8 cellular contexts compared by ENCODE assay signal in genomic region chr2:98607104-98607503, GRCh38. TPM values are rescaled to one million over a fixed set of nuclear protein-coding genes. Genes with fewer than 3 reads are reported as not detected.
DNase-seq lines count a peak whose midpoint lies in the region; ATAC-seq, FAIRE-seq and TF ChIP-seq lines count a peak whose summit lies in the region.

No MANE protein-coding gene starts in this region.

- no peak overlapping the region for H2AFZ ChIP-seq in H1 (ENCODE audit: low read length)

- H3K4me3 ChIP-seq in NT2/D1 (ENCODE audit: insufficient read length, low read depth) (peak overlapping the region; percentile 96), H1 (ENCODE audit: extremely low read depth in 1 of 4, insufficient read depth in 2 of 4, low read depth in 3 of 4, low read length in 4 of 4) (peak overlapping the region; percentile 69 to 87 (median 80)), Peyer's patch (peak overlapping the region in 2 of 4 donors; percentile 84 to 85)

- H3K27me3 ChIP-seq in NT2/D1 (ENCODE audit: insufficient read depth, insufficient read length) (no peaks in the 10 kb centered on the region), H1 (replicated peaks in 1 of 4; ENCODE audit: control insufficient read depth in 3 of 4, extremely low read depth in 1 of 4, insufficient read depth in 3 of 4, low read length in 3 of 4) (no peaks in the 10 kb centered on the region), Peyer's patch (no peaks in the 10 kb centered on the region)

- peak overlapping the region; percentile 11 for H3K9ac ChIP-seq in NT2/D1 (ENCODE audit: insufficient read length, low read depth)
- H3K9ac ChIP-seq in H1 (replicated peaks in 1 of 4; ENCODE audit: extremely low read depth in 1 of 4, low read depth in 3 of 4, low read length in 3 of 4), result peak overlapping the region in 2 of 4 experiments; percentile 82 to 89; a peak in 2 of 7 replicates

- H2BK20ac ChIP-seq in H1 (ENCODE audit: low read length), result no peak overlapping the region

- TF ChIP-seq POLR2A in H1 (IDR thresholded peaks at IDR 0.05; ENCODE audit: control extremely low read depth in 1 of 2, low read depth in 2 of 2, low read length in 2 of 2), result no peak
- no peak for TF ChIP-seq POLR2A in Peyer's patch (IDR thresholded peaks at IDR 0.05)

- H3K18ac ChIP-seq in H1 (ENCODE audit: extremely low read depth, low read length), result no peak overlapping the region

- H3K27ac Mint-ChIP-seq in Calu3 (ENCODE audit: unreplicated experiment) (peak overlapping the region; percentile 42), osteocyte (ENCODE audit: unreplicated experiment) (peak overlapping the region; percentile 56)

- no peak overlapping the region for H2BK15ac ChIP-seq in H1 (ENCODE audit: low read length)

- CTCF ChIA-PET in Calu3 (lab: Charles Lee) (no interaction called here), H1 (lab: Charles Lee; ENCODE audit: partially characterized antibody) (interaction anchor here (0.6 to 2.2 kb wide), 3 partner anchors 21 to 1735 kb away, joined by 3 to 10 read pairs (median 4); no protein-coding TSS in a partner anchor)

- no peak for TF ChIP-seq RAD21 in H1 (IDR thresholded peaks at IDR 0.05 in 1 of 2, conservative IDR thresholded peaks at IDR 0.05 in 1 of 2; ENCODE audit: low read depth in 2 of 2, low read length in 2 of 2)

- no peaks in the 10 kb centered on the region for H3K9me3 Mint-ChIP-seq in Calu3 (ENCODE audit: low read depth, unreplicated experiment)
- H3K9me3 Mint-ChIP-seq in osteocyte (ENCODE audit: unreplicated experiment), result no peaks in the 10 kb centered on the region

- H3K27me3 Mint-ChIP-seq in Calu3 (ENCODE audit: unreplicated experiment) (no peaks in the 10 kb centered on the region), osteocyte (ENCODE audit: unreplicated experiment) (no peaks in the 10 kb centered on the region)

- POLR2A ChIA-PET in H1 (lab: Charles Lee; ENCODE audit: partially characterized antibody), result no interaction called here

- peaks cover 17 to 47% of the 10 kb centered on the region in 2 experiments for H3K79me2 ChIP-seq in H1 (ENCODE audit: control insufficient read depth in 1 of 2, insufficient read depth in 2 of 2, low read length in 2 of 2)

- no peak for ATAC-seq in HG02981 (IDR thresholded peaks at IDR 0.05; ENCODE audit: unreplicated experiment)

- H4K8ac ChIP-seq in H1 (ENCODE audit: extremely low read depth, insufficient read depth, low read length), result no peak overlapping the region

- peaks cover 7% of the 10 kb centered on the region; the same call in 1 of the 2 replicates for H3K79me1 ChIP-seq in H1 (ENCODE audit: low read depth, low read length)

- no peak overlapping the region for H2BK5ac ChIP-seq in H1 (ENCODE audit: low read depth, low read length)

- H3K56ac ChIP-seq in H1 (replicated peaks; ENCODE audit: insufficient read length, low read depth, low read length), result no peak overlapping the region

- H2BK12ac ChIP-seq in H1 (ENCODE audit: low read depth, low read length), result no peak overlapping the region

- intact Hi-C loops in Calu3 (cut with micrococcal nuclease; ENCODE audit: unreplicated experiment), result no loop called here

- H3K4me2 ChIP-seq in H1 (ENCODE audit: insufficient read depth in 1 of 2, low read depth in 2 of 2, low read length in 2 of 2), result peak overlapping the region; percentile 87 to 98

- H2AK5ac ChIP-seq in H1 (ENCODE audit: low read depth, low read length), result no peak overlapping the region

- H4K91ac ChIP-seq in H1 (replicated peaks; ENCODE audit: insufficient read length, low read length), result no peak overlapping the region

- H3K9me3 ChIP-seq in NT2/D1 (ENCODE audit: insufficient read depth, low read length) (no peaks in the 10 kb centered on the region), H1 (ENCODE audit: insufficient read depth in 2 of 2, low read depth in 1 of 2, low read length in 1 of 2) (no peaks in the 10 kb centered on the region), Peyer's patch (no peaks in the 10 kb centered on the region)

- no peak for TF ChIP-seq CTCF in Calu3 (IDR thresholded peaks at IDR 0.05; ENCODE audit: unreplicated experiment)
- no peak for TF ChIP-seq CTCF in H1 (IDR thresholded peaks at IDR 0.05; ENCODE audit: control extremely low read depth in 1 of 3, insufficient read depth in 1 of 3, low read depth in 1 of 3, low read length in 3 of 3)
- TF ChIP-seq CTCF in osteocyte (IDR thresholded peaks at IDR 0.05), result no peak
- no peak for TF ChIP-seq CTCF in Peyer's patch (IDR thresholded peaks at IDR 0.05)

- no peak overlapping the region for H4K5ac ChIP-seq in H1 (ENCODE audit: insufficient read length, low read depth, low read length)

- no peak overlapping the region for H3K14ac ChIP-seq in H1 (ENCODE audit: insufficient read length)

- no peak for TF ChIP-seq EP300 in H1 (IDR thresholded peaks at IDR 0.05; ENCODE audit: borderline replicate concordance in 1 of 2, low read depth in 2 of 2, low read length in 2 of 2)

- no peak for FAIRE-seq in H1 (lab: Jason Lieb, UNC)

- H2BK120ac ChIP-seq in H1 (replicated peaks; ENCODE audit: low read depth, low read length), result no peak overlapping the region

- H3K36me3 Mint-ChIP-seq in Calu3 (ENCODE audit: insufficient read depth, unreplicated experiment) (peaks cover 57% of the 10 kb centered on the region), osteocyte (ENCODE audit: unreplicated experiment) (peaks cover 25% of the 10 kb centered on the region)

- H3K23me2 ChIP-seq in H1 (ENCODE audit: low read depth, low read length), result peaks cover 8% of the 10 kb centered on the region

- H3K4me1 ChIP-seq in NT2/D1 (ENCODE audit: insufficient read depth, insufficient read length), result peaks cover 4% of the 10 kb centered on the region
- H3K4me1 ChIP-seq in H1 (replicated peaks in 1 of 4; ENCODE audit: control insufficient read depth in 3 of 4, insufficient read depth in 4 of 4, low read length in 3 of 4), result peaks cover 0 to 10% (median 4%) of the 10 kb centered on the region in 4 experiments; a peak in 2 of 7 replicates
- peaks cover 4 to 54% (median 22%) of the 10 kb centered on the region in 4 donors for H3K4me1 ChIP-seq in Peyer's patch

- no TSS peak for BruUV-seq in Calu3 (replicated peaks; lab: Mats Ljungman, UMichigan)

- peak overlapping the region; percentile 96 for H3K4me3 Mint-ChIP-seq in Calu3 (ENCODE audit: low read depth, unreplicated experiment)
- peak overlapping the region; percentile 92 for H3K4me3 Mint-ChIP-seq in osteocyte (ENCODE audit: unreplicated experiment)

- H3K27ac ChIP-seq in H1 (ENCODE audit: low read depth, low read length) (no peak overlapping the region), Peyer's patch (no peak overlapping the region)

- no peak overlapping the region for H3K23ac ChIP-seq in H1 (ENCODE audit: insufficient read length)

- no peak overlapping the region for H3K4ac ChIP-seq in H1 (replicated peaks; ENCODE audit: insufficient read length, low read depth, low read length)

- H3K4me1 Mint-ChIP-seq in Calu3 (ENCODE audit: low read depth, unreplicated experiment), result peaks cover 23% of the 10 kb centered on the region
- H3K4me1 Mint-ChIP-seq in osteocyte (ENCODE audit: unreplicated experiment), result peaks cover 52% of the 10 kb centered on the region

- H3K36me3 ChIP-seq in NT2/D1 (ENCODE audit: insufficient read depth, insufficient read length, low read length), result peaks cover 52% of the 10 kb centered on the region
- H3K36me3 ChIP-seq in H1 (ENCODE audit: control insufficient read depth in 2 of 4, insufficient read depth in 4 of 4, low read length in 3 of 4), result peaks cover 0 to 29% (median 4%) of the 10 kb centered on the region in 4 experiments; a peak in 7 of 8 replicates
- peaks cover 0 to 35% (median 0%) of the 10 kb centered on the region in 3 donors for H3K36me3 ChIP-seq in Peyer's patch

- DNase-seq in Calu3, result no peak
- DNase-seq in NT2/D1 (ENCODE audit: low read depth, low spot score), result no peak
- DNase-seq in H1 (ENCODE audit: low read depth in 1 of 2, low spot score in 2 of 2), result no peak
- no peak for DNase-seq in osteocyte (ENCODE audit: extremely low spot score, unreplicated experiment)
- DNase-seq in Peyer's patch, result no peak
- DNase-seq in DMS114 treated with DMSO at 0.1 percent for 48 hours (lab: John Stamatoyannopoulos, UW; ENCODE audit: unreplicated experiment), result no peak
- no peak for DNase-seq in cerebellum (ENCODE audit: low spot score)

- 82% methylated on average over 6 of the region's 6 CpGs; no CpG with 5 or more reads in 1 of the 2 experiments for WGBS in H1 (ENCODE audit: extremely low coverage in 1 of 2, insufficient coverage in 1 of 2, insufficient read length in 1 of 2, insufficient replicate concordance in 2 of 2, low coverage in 1 of 2, low lambda C conversion rate in 2 of 2, missing lambda C conversion rate in 1 of 2), 2 experiments

- H4K20me1 ChIP-seq in H1 (replicated peaks in 1 of 2; ENCODE audit: control insufficient read depth in 1 of 2, insufficient read depth in 2 of 2, low read length in 2 of 2), result peaks cover 0 to 7% of the 10 kb centered on the region in 2 experiments

TF ChIP-seq in H1, 55 proteins besides CTCF, POLR2A, EP300 and RAD21 (continues in another document):
- TF ChIP-seq SP2 (IDR thresholded peaks at IDR 0.05; ENCODE audit: low read length), result no peak
- TF ChIP-seq EGR1 (IDR thresholded peaks at IDR 0.05; ENCODE audit: borderline replicate concordance, low read depth, low read length), result no peak

RNA-seq across cellular contexts. Expression of gene COA5, which starts 1.2 kb away (rescaled TPM):
- total RNA-seq in Calu3 (2022), result 24.9 and 27.8 TPM in 2 replicates
- 22.1 and 24.7 TPM in 2 replicates for total RNA-seq in H1 (2021; fragmentation: NEBNext Ultra II Directional; extraction: Animal tissue kit (Norgen Biotek cat#: 25700))
- 19.4 and 20.3 TPM in 2 replicates for polyA plus RNA-seq in H1 (2011; rRNA removed)
- 40.1 TPM for polyA plus RNA-seq in H1 (2011; cell fraction: cytosol; rRNA removed)
- polyA plus RNA-seq in H1 (2011; cell fraction: nucleus; rRNA removed), result 13.6 TPM
- polyA plus RNA-seq in H1 (2012, experiment 1 of 2), result 21.8 to 36.4 TPM (median 24.7 TPM) in 4 replicates
- 14.8 TPM for polyA plus RNA-seq in H1 (2012, experiment 2 of 2)
- polyA plus RNA-seq in H1 (2013, experiment 1 of 2), result 41.3 TPM
- 39.4 TPM for polyA plus RNA-seq in H1 (2013, experiment 2 of 2)
- 4.0 and 5.9 TPM in 2 replicates for polyA minus RNA-seq in H1 (2011; rRNA and poly(A)+ RNA removed)
- 15.5 TPM for polyA minus RNA-seq in H1 (2011; cell fraction: cytosol; rRNA and poly(A)+ RNA removed)
- 13.1 TPM for polyA minus RNA-seq in H1 (2011; cell fraction: nucleus; rRNA and poly(A)+ RNA removed)
- 26.4 and 33.1 TPM in 2 replicates for total RNA-seq in osteocyte
- 10 to 100 TPM; 18.4 to 32.7 (median 27.2) TPM for total RNA-seq in Peyer's patch
- 45.7 TPM for total RNA-seq in cerebellum

RNA-seq across cellular contexts. Expression of gene UNC50, which starts 1.3 kb away (rescaled TPM):
- total RNA-seq in Calu3 (2022), result 30.5 and 33.0 TPM in 2 replicates
- total RNA-seq in H1 (2021; fragmentation: NEBNext Ultra II Directional; extraction: Animal tissue kit (Norgen Biotek cat#: 25700)), result 27.4 and 33.4 TPM in 2 replicates
- 35.1 and 58.5 TPM in 2 replicates for polyA plus RNA-seq in H1 (2011; rRNA removed)
- polyA plus RNA-seq in H1 (2011; cell fraction: cytosol; rRNA removed), result 45.4 TPM
- polyA plus RNA-seq in H1 (2011; cell fraction: nucleus; rRNA removed), result 9.5 TPM
- polyA plus RNA-seq in H1 (2012, experiment 1 of 2), result 27.0 to 36.6 TPM (median 30.3 TPM) in 4 replicates
- 7.2 TPM for polyA plus RNA-seq in H1 (2012, experiment 2 of 2)
- polyA plus RNA-seq in H1 (2013, experiment 1 of 2), result 52.2 TPM
- polyA plus RNA-seq in H1 (2013, experiment 2 of 2), result 55.1 TPM
- 11.9 and 13.9 TPM in 2 replicates for polyA minus RNA-seq in H1 (2011; rRNA and poly(A)+ RNA removed)
- 7.5 TPM for polyA minus RNA-seq in H1 (2011; cell fraction: cytosol; rRNA and poly(A)+ RNA removed)
- 10.3 TPM for polyA minus RNA-seq in H1 (2011; cell fraction: nucleus; rRNA and poly(A)+ RNA removed)
- total RNA-seq in osteocyte, result 44.3 and 45.7 TPM in 2 replicates
- 10 to 100 TPM; 31.1 to 51.7 (median 35.0) TPM for total RNA-seq in Peyer's patch
- total RNA-seq in cerebellum, result 29.1 TPM
